Comparison of ENCODE assay signal across 19 cellular contexts in genomic region chr20:42097741-42098140, GRCh38.
"Had no signal": no experiment of that assay in that cellular context is flagged by ENCODE, and none has a peak within 500 bp of the region (broad histone marks: within the 10 kb centered on the region; RNA-seq: fewer than 3 reads in every experiment).

No MANE protein-coding gene starts in this region.

- H3K9me3 ChIP-seq: MG63, Peyer's patch, SK-N-SH had no signal

- H3K4me1 ChIP-seq: Peyer's patch had no signal

- ATAC-seq: T-cell had no signal

- H2AFZ ChIP-seq: PC-9 had no signal

- H3K4me2 ChIP-seq: PC-9, SK-N-SH had no signal

- H3K36me3 ChIP-seq: MG63, Peyer's patch had no signal

- H3K4me3 ChIP-seq: MG63, PC-9, Peyer's patch had no signal

- H3K9ac ChIP-seq: SK-N-SH had no signal

- H3K27me3 ChIP-seq: MG63, Peyer's patch had no signal

- DNase-seq: Karpas-422, KBM-7, MG63, NCI-H1436 treated with DMSO at 0.1 percent for 48 hours, NCI-H1694, NCI-H187 treated with DMSO at 0.1 percent for 48 hours, NCI-H226, NCI-H446 treated with DMSO at 0.1 percent for 48 hours, NCI-H526, NCI-H82, OCI-M1, PC-9, Peyer's patch, Right ventricle myocardium superior, SIG-M5, SW 1271, T-cell had no signal

- H3K27ac ChIP-seq: HL-60, PC-9, Peyer's patch had no signal
